In the genomic region with DNA sequence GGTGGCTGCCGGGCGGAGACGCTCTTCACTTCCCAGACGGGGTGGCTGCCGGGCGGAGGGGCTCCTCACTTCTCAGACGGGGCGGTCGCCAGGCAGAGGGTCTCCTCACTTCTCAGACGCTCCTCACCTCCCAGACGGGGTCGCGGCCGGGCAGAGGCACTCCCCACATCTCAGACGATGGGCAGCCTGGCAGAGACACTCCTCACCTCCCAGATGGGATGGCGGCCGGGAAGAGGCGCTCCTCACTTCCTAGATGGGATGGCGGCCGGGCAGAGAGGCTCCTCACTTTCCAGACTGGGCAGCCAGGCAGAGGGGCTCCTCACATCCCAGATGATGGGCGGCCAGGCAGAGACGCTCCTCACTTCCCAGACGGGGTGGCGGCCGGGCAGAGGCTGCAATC, we compare ENCODE assay signal across 5 cellular contexts. TPM values are rescaled to one million over a fixed set of nuclear protein-coding genes. Genes with fewer than 3 reads are reported as not detected.
"Had no signal": no experiment of that assay in that cellular context is flagged by ENCODE, and none has a peak within 500 bp of the region (broad histone marks: within the 10 kb centered on the region; RNA-seq: fewer than 3 reads in every experiment).

No MANE protein-coding gene starts in this region.

RNA-seq across cellular contexts. Expression of a gene that starts 28.4 kb away (rescaled TPM):
- total RNA-seq: subcutaneous adipose tissue, thoracic aorta, vagina had no signal
- polyA plus RNA-seq: thymus, urinary bladder had no signal
